10 cellular contexts compared by ENCODE assay signal in the genomic region with DNA sequence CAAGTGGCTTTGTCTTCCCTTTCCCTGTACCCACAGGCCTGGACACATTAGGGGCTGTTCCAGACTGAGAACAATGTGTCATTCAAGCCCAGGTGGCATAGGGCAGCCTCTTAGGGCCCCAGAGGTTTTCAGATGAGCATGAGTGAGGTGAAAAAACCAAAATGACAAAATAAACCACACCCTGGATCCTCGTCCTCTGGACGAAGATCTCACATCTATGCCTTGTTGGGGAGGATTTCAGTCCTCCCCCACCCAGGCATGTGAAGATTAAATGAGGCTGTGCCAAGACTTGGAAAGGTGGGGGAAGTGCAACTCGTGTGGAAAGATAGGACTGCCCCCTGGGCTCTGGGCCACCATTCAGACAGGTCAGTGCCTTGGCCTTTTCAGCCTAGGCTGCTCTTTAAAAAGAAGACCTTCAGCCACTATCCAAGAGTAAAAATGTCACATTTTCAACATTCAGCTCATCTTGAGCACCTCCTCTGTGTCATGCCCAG. TPM values are rescaled to one million over a fixed set of nuclear protein-coding genes. Genes with fewer than 3 reads are reported as not detected.
DNase-seq lines count a peak whose midpoint lies in the region; ATAC-seq lines count a peak whose summit lies in the region.
"Had no signal": no experiment of that assay in that cellular context is flagged by ENCODE, and none has a peak within 500 bp of the region (broad histone marks: within the 10 kb centered on the region; RNA-seq: fewer than 3 reads in every experiment).

No MANE protein-coding gene starts in this region.

- no peaks in the 10 kb centered on the region for H3K9me3 Mint-ChIP-seq in activated T-cell treated with anti-CD3 and anti-CD28 coated beads, Interleukin-2, amount 50 U/mL, for 72 hours
- H3K9me3 Mint-ChIP-seq in immature natural killer cell: no peaks in the 10 kb centered on the region

- no peak overlapping the region for H3K27ac Mint-ChIP-seq in activated T-cell treated with anti-CD3 and anti-CD28 coated beads, Interleukin-2, amount 50 U/mL, for 72 hours
- peak overlapping the region; percentile 51 to 90 (median 76) for H3K27ac Mint-ChIP-seq in immature natural killer cell

- H3K36me3 Mint-ChIP-seq in activated T-cell treated with anti-CD3 and anti-CD28 coated beads, Interleukin-2, amount 50 U/mL, for 72 hours (ENCODE audit: insufficient read depth in 2 of 2): peaks cover 0 to 3% of the 10 kb centered on the region in 2 donors
- H3K36me3 Mint-ChIP-seq in immature natural killer cell: peaks cover 3 to 26% (median 8%) of the 10 kb centered on the region in 3 donors

- H3K4me3 Mint-ChIP-seq in activated T-cell treated with anti-CD3 and anti-CD28 coated beads, Interleukin-2, amount 50 U/mL, for 72 hours: peak overlapping the region; percentile 32 to 66
- peak overlapping the region; percentile 51 to 70 (median 53) for H3K4me3 Mint-ChIP-seq in immature natural killer cell

- peaks cover 87% of the 10 kb centered on the region for H3K4me1 Mint-ChIP-seq in activated T-cell treated with anti-CD3 and anti-CD28 coated beads, Interleukin-2, amount 50 U/mL, for 72 hours (ENCODE audit: low read depth)
- peaks cover 58 to 63% of the 10 kb centered on the region in 2 donors for H3K4me1 Mint-ChIP-seq in immature natural killer cell

- DNase-seq in stimulated activated CD4-positive, alpha-beta T cell treated with anti-CD3 and anti-CD28 coated beads, Interleukin-4, amount 100 ng/mL, for 24 hours: peak; percentile 21
- no peak for DNase-seq in stimulated activated CD4-positive, alpha-beta T cell treated with anti-CD3 and anti-CD28 coated beads, Interleukin-4, amount 100 ng/mL, for 4 hours
- peak; percentile 48 to 55 for DNase-seq in activated T-cell treated with anti-CD3 and anti-CD28 coated beads, Interleukin-2, amount 50 U/mL, for 72 hours
- DNase-seq in immature natural killer cell: no peak
- DNase-seq in stimulated activated CD8-positive, alpha-beta memory T cell treated with anti-CD3 and anti-CD28 coated beads, Interleukin-4, amount 100 ng/mL, for 48 hours: no peak
- DNase-seq in CD1c-positive myeloid dendritic cell (ENCODE audit: extremely low spot score): no peak
- DNase-seq: AML-193, sigmoid colon had no signal

- peak; percentile 44 to 51 for ATAC-seq in activated T-cell treated with anti-CD3 and anti-CD28 coated beads, Interleukin-2, amount 50 U/mL, for 72 hours (replicated peaks in 1 of 2)
- no peak for ATAC-seq in GM18511 (IDR thresholded peaks at IDR 0.05; ENCODE audit: unreplicated experiment)
- ATAC-seq in GM21390 (IDR thresholded peaks at IDR 0.05; ENCODE audit: unreplicated experiment): no peak

- no peaks in the 10 kb centered on the region for H3K27me3 Mint-ChIP-seq in activated T-cell treated with anti-CD3 and anti-CD28 coated beads, Interleukin-2, amount 50 U/mL, for 72 hours (ENCODE audit: low read depth)
- peaks cover 5 to 11% (median 8%) of the 10 kb centered on the region in 3 donors for H3K27me3 Mint-ChIP-seq in immature natural killer cell (ENCODE audit: low read depth in 3 of 3)

RNA-seq across cellular contexts. Expression of gene IL19, which starts 32.8 kb away (rescaled TPM):
- not detected for total RNA-seq in activated T-cell treated with anti-CD3 and anti-CD28 coated beads, Interleukin-2, amount 50 U/mL, for 72 hours
- not detected for polyA plus RNA-seq in immature natural killer cell
- total RNA-seq: sigmoid colon had no signal

RNA-seq across cellular contexts. Expression of gene IL10, which starts 34.5 kb away (rescaled TPM):
- total RNA-seq in activated T-cell treated with anti-CD3 and anti-CD28 coated beads, Interleukin-2, amount 50 U/mL, for 72 hours: 1 to 10 TPM in 1 of 2 donors, under 1 TPM in 1; 0.77 to 2.3 TPM
- under 1 TPM in 1 of 3 donors, not detected in 2; 0.43 TPM for polyA plus RNA-seq in immature natural killer cell

RNA-seq across cellular contexts. Expression of gene MAPKAPK2, which starts 53.1 kb away (rescaled TPM):
- total RNA-seq in activated T-cell treated with anti-CD3 and anti-CD28 coated beads, Interleukin-2, amount 50 U/mL, for 72 hours: 100 to 1,000 TPM; 101 to 102 TPM
- polyA plus RNA-seq in immature natural killer cell: 1 to 10 TPM; 3.5 to 7.2 (median 4.1) TPM

Comparison
In these comparisons a context has a peak if more than half of its experiments do, and no peak if none do; other contexts are left out.
1. DNase-seq: peak in stimulated activated CD4-positive, alpha-beta T cell treated with anti-CD3 and anti-CD28 coated beads, Interleukin-4, amount 100 ng/mL, for 24 hours (single experiment) and activated T-cell treated with anti-CD3 and anti-CD28 coated beads, Interleukin-2, amount 50 U/mL, for 72 hours (2 of 2); none in stimulated activated CD4-positive, alpha-beta T cell treated with anti-CD3 and anti-CD28 coated beads, Interleukin-4, amount 100 ng/mL, for 4 hours (0 of 2), immature natural killer cell (0 of 3), stimulated activated CD8-positive, alpha-beta memory T cell treated with anti-CD3 and anti-CD28 coated beads, Interleukin-4, amount 100 ng/mL, for 48 hours (single experiment) and CD1c-positive myeloid dendritic cell (single experiment).
2. ATAC-seq: peak in activated T-cell treated with anti-CD3 and anti-CD28 coated beads, Interleukin-2, amount 50 U/mL, for 72 hours (2 of 2); none in GM18511 (single experiment) and GM21390 (single experiment).